Comparison of ENCODE assay signal across 8 cellular contexts in genomic region chr2:156476516-156477206, GRCh38. TPM values are rescaled to one million over a fixed set of nuclear protein-coding genes. Genes with fewer than 3 reads are reported as not detected.
DNase-seq lines count a peak whose midpoint lies in the region; ATAC-seq and TF ChIP-seq lines count a peak whose summit lies in the region.

No MANE protein-coding gene starts in this region.

- H2AFZ ChIP-seq in MM.1S (ENCODE audit: low read length): peak overlapping the region; percentile 9

- peaks cover 40% of the 10 kb centered on the region for H3K4me1 ChIP-seq in MM.1S (ENCODE audit: low read length)
- peaks cover 0 to 64% (median 27%) of the 10 kb centered on the region in 3 donors for H3K4me1 ChIP-seq in esophagus squamous epithelium
- H3K4me1 ChIP-seq in left ventricle myocardium inferior: peaks cover 29% of the 10 kb centered on the region

- H3K79me2 ChIP-seq in MM.1S (ENCODE audit: low read length): no peaks in the 10 kb centered on the region

- no peak overlapping the region for H3K4me3 ChIP-seq in GM12865 (ENCODE audit: low read depth, low read length)
- 0 out of 2 replicates have a peak overlapping the region, but pooled peaks have one; percentile 5 for H3K4me3 ChIP-seq in MM.1S (ENCODE audit: low read length)
- H3K4me3 ChIP-seq in esophagus squamous epithelium: peak overlapping the region in 1 of 4 donors; percentile 19
- no peak overlapping the region for H3K4me3 ChIP-seq in left ventricle myocardium inferior

- TF ChIP-seq CTCF in GM12865 (IDR thresholded peaks at IDR 0.05; ENCODE audit: insufficient read depth, low read depth, low read length, missing control alignments) (no peak), MM.1S (IDR thresholded peaks at IDR 0.05; ENCODE audit: low read length) (no peak), esophagus squamous epithelium (IDR thresholded peaks at IDR 0.05) (no peak), left ventricle myocardium inferior (IDR thresholded peaks at IDR 0.05; ENCODE audit: borderline replicate concordance) (no peak)

- peak; percentile 73 for DNase-seq in GM12865 (ENCODE audit: low read depth)
- DNase-seq in MM.1S: peak; percentile 63
- no peak for DNase-seq in esophagus squamous epithelium (lab: John Stamatoyannopoulos, UW)
- no peak for DNase-seq in NOMO-1 treated with DMSO at 0.1 percent for 48 hours (lab: John Stamatoyannopoulos, UW; ENCODE audit: unreplicated experiment)
- DNase-seq in stimulated activated naive CD4-positive, alpha-beta T cell treated with Interleukin-2 at 50 U/mL for 16 hours (lab: John Stamatoyannopoulos, UW): no peak
- DNase-seq in NCI-H146 treated with DMSO at 0.1 percent for 48 hours (lab: John Stamatoyannopoulos, UW; ENCODE audit: unreplicated experiment): no peak
- no peak for DNase-seq in left ventricle myocardium inferior

- H3K9me3 ChIP-seq in MM.1S (replicated peaks; ENCODE audit: insufficient read depth, low read length) (no peaks in the 10 kb centered on the region), esophagus squamous epithelium (no peaks in the 10 kb centered on the region), left ventricle myocardium inferior (replicated peaks) (no peaks in the 10 kb centered on the region)

- no peaks in the 10 kb centered on the region for H3K27me3 ChIP-seq in MM.1S (replicated peaks; ENCODE audit: insufficient read depth, low read length)
- no peaks in the 10 kb centered on the region for H3K27me3 ChIP-seq in esophagus squamous epithelium
- no peaks in the 10 kb centered on the region for H3K27me3 ChIP-seq in left ventricle myocardium inferior (ENCODE audit: low read depth)

- ATAC-seq in GM21786 (IDR thresholded peaks at IDR 0.05; ENCODE audit: unreplicated experiment): peak; percentile 75

- WGBS in esophagus squamous epithelium, 2 donors: 32 to 33% methylated on average over 4 of the region's 4 CpGs

- H3K36me3 ChIP-seq in MM.1S (replicated peaks; ENCODE audit: insufficient read depth, low read length) (no peaks in the 10 kb centered on the region), esophagus squamous epithelium (peaks cover 0 to 13% (median 0%) of the 10 kb centered on the region in 3 donors), left ventricle myocardium inferior (no peaks in the 10 kb centered on the region)

- H3K4me2 ChIP-seq in MM.1S (ENCODE audit: low read depth, low read length): peak overlapping the region; percentile 35

- H4K20me1 ChIP-seq in MM.1S (ENCODE audit: insufficient read depth, low read length): no peaks in the 10 kb centered on the region

- TF ChIP-seq POLR2A in esophagus squamous epithelium (IDR thresholded peaks at IDR 0.05): no peak

- intact Hi-C loops in esophagus squamous epithelium (cut with DNase I) (no loop called here), left ventricle myocardium inferior (cut with micrococcal nuclease) (no loop called here)

- H3K9me2 ChIP-seq in MM.1S (replicated peaks; ENCODE audit: insufficient read depth, low read length): no peaks in the 10 kb centered on the region

- H3K27ac ChIP-seq in MM.1S (ENCODE audit: low read length): peak overlapping the region; percentile 42; the same call in 1 of the 2 replicates
- peak overlapping the region; percentile 60 to 70 (median 65) for H3K27ac ChIP-seq in esophagus squamous epithelium
- H3K27ac ChIP-seq in left ventricle myocardium inferior (replicated peaks): no peak overlapping the region

- peaks cover 6% of the 10 kb centered on the region; the same call in 1 of the 2 replicates for H3F3A ChIP-seq in MM.1S (ENCODE audit: insufficient read depth, low read length)

- peak overlapping the region; percentile 0; the same call in 1 of the 2 replicates for H3K9ac ChIP-seq in MM.1S (ENCODE audit: low read length)

RNA-seq across cellular contexts. Expression of gene GPD2, which starts 40.5 kb away (rescaled TPM):
- 100 to 1,000 TPM in 2 of 4 donors, 10 to 100 TPM in 2; 67.3 to 160 (median 89.7) TPM for total RNA-seq in esophagus squamous epithelium
- total RNA-seq in left ventricle myocardium inferior: 14.4 TPM

Comparison
In these comparisons a context has a peak if more than half of its experiments do, and no peak if none do; other contexts are left out.
1. DNase-seq: peak in GM12865 (single experiment) and MM.1S (single experiment); none in esophagus squamous epithelium (single experiment), NOMO-1 treated with DMSO at 0.1 percent for 48 hours (single experiment), stimulated activated naive CD4-positive, alpha-beta T cell treated with Interleukin-2 at 50 U/mL for 16 hours (single experiment), NCI-H146 treated with DMSO at 0.1 percent for 48 hours (single experiment) and left ventricle myocardium inferior (single experiment).